ENCODE assay signal across 8 cellular contexts in the genomic region with DNA sequence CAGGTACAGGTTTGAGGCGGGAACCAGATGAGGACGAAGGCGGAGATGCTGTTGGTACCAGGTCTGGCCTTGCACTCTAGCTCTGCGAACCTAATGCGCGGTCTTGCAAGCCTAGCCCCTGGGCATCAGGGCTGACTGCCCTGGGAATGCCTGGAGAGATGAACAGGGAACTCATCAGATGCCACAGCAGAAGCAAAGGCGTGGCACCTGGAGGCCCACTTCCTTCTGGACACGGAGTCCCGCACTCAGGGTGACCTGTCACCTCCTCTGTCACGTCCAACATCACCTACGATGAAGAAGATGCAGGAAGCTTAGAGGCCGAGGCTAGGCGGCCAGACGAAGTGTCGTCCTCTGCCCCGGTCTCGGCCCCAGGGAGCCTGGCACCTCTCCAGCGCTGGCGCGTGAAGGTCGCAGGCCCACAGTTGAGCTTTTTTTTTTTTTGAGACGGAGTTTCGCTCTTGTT. TPM values are rescaled to one million over a fixed set of nuclear protein-coding genes. Genes with fewer than 3 reads are reported as not detected.
A peak's percentile ranks its signal among the peaks of the same experiment; 100 is the strongest.
DNase-seq lines count a peak whose midpoint lies in the region; ATAC-seq and TF ChIP-seq lines count a peak whose summit lies in the region.

No MANE protein-coding gene starts in this region.

- peaks cover 7% of the 10 kb centered on the region for H3K27me3 Mint-ChIP-seq in activated CD4-positive, alpha-beta T cell treated with anti-CD3 and anti-CD28 coated beads, Interleukin-2, amount 10 ng/mL, durations not matched to agents 24 days and 14 days

- ATAC-seq in SK-N-SH treated with all-trans-retinoic acid at 6 μM for 48 hours (peak; percentile 4), GM18517 (IDR thresholded peaks at IDR 0.05; ENCODE audit: unreplicated experiment) (no peak), GM19035 (IDR thresholded peaks at IDR 0.05; ENCODE audit: unreplicated experiment) (no peak), GM21619 (IDR thresholded peaks at IDR 0.05; ENCODE audit: unreplicated experiment) (no peak)

- intact Hi-C loops in activated CD4-positive, alpha-beta T cell treated with anti-CD3 and anti-CD28 coated beads, Interleukin-2, amount 10 ng/mL, durations not matched to agents 24 days and 14 days (cut with micrococcal nuclease) = loop anchor here (1.0 kb wide), 1 partner anchor 10 kb away; a partner anchor contains a TSS
- intact Hi-C loops in prostate gland (cut with DNase I) = loop anchor here (5.0 to 10.0 kb wide), 2 partner anchors 300 to 633 kb away; a partner anchor contains a TSS

- H3K36me3 Mint-ChIP-seq in activated CD4-positive, alpha-beta T cell treated with anti-CD3 and anti-CD28 coated beads, Interleukin-2, amount 10 ng/mL, durations not matched to agents 24 days and 14 days (ENCODE audit: low read depth) = peaks cover 13% of the 10 kb centered on the region

- WGBS in prostate gland = 72% methylated on average over 23 of the region's 23 CpGs

- H3K4me3 ChIP-seq in fibroblast of pulmonary artery (replicated peaks; ENCODE audit: low read depth, low read length) (peak overlapping the region; percentile 62), prostate gland (peak overlapping the region; percentile 30 to 36)

- no peaks in the 10 kb centered on the region for H3K9me3 ChIP-seq in prostate gland

- H3K4me1 ChIP-seq in prostate gland (replicated peaks) = no peaks in the 10 kb centered on the region

- H3K4me1 Mint-ChIP-seq in activated CD4-positive, alpha-beta T cell treated with anti-CD3 and anti-CD28 coated beads, Interleukin-2, amount 10 ng/mL, durations not matched to agents 24 days and 14 days = peaks cover 21% of the 10 kb centered on the region

- TF ChIP-seq CTCF in fibroblast of pulmonary artery (IDR thresholded peaks at IDR 0.05; ENCODE audit: low read length, missing control alignments) = no peak
- no peak for TF ChIP-seq CTCF in prostate gland (IDR thresholded peaks at IDR 0.05)

- no peaks in the 10 kb centered on the region for H3K36me3 ChIP-seq in prostate gland

- H3K27me3 ChIP-seq in prostate gland (replicated peaks; ENCODE audit: insufficient read depth) = no peaks in the 10 kb centered on the region

- TF ChIP-seq POLR2A in prostate gland (IDR thresholded peaks at IDR 0.05) = no peak

- peak overlapping the region; percentile 89 for H3K27ac Mint-ChIP-seq in activated CD4-positive, alpha-beta T cell treated with anti-CD3 and anti-CD28 coated beads, Interleukin-2, amount 10 ng/mL, durations not matched to agents 24 days and 14 days

- H3K4me3 Mint-ChIP-seq in activated CD4-positive, alpha-beta T cell treated with anti-CD3 and anti-CD28 coated beads, Interleukin-2, amount 10 ng/mL, durations not matched to agents 24 days and 14 days = peak overlapping the region; percentile 90

- no peaks in the 10 kb centered on the region for H3K9me3 Mint-ChIP-seq in activated CD4-positive, alpha-beta T cell treated with anti-CD3 and anti-CD28 coated beads, Interleukin-2, amount 10 ng/mL, durations not matched to agents 24 days and 14 days

- peak overlapping the region; percentile 79 to 88 for H3K27ac ChIP-seq in prostate gland

- no peak for DNase-seq in activated CD4-positive, alpha-beta T cell treated with anti-CD3 and anti-CD28 coated beads, Interleukin-2, amount 10 ng/mL, durations not matched to agents 24 days and 14 days
- no peak for DNase-seq in activated CD4-positive, alpha-beta T cell treated with anti-CD3 and anti-CD28 coated beads for 4 hours
- no peak for DNase-seq in fibroblast of pulmonary artery (ENCODE audit: low read depth)
- DNase-seq in prostate gland (ENCODE audit: low spot score) = no peak

TF ChIP-seq in SK-N-SH treated with all-trans-retinoic acid at 6 μM for 48 hours, 23 proteins besides CTCF, POLR2A, EP300 and RAD21:
- TF ChIP-seq ZNF70 (CRISPR knock-in tag; IDR thresholded peaks at IDR 0.05) = no peak
- TF ChIP-seq, protein P1, sequence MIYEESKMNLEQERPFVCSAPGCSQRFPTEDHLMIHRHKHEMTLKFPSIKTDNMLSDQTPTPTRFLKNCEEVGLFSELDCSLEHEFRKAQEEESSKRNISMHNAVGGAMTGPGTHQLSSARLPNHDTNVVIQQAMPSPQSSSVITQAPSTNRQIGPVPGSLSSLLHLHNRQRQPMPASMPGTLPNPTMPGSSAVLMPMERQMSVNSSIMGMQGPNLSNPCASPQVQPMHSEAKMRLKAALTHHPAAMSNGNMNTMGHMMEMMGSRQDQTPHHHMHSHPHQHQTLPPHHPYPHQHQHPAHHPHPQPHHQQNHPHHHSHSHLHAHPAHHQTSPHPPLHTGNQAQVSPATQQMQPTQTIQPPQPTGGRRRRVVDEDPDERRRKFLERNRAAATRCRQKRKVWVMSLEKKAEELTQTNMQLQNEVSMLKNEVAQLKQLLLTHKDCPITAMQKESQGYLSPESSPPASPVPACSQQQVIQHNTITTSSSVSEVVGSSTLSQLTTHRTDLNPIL (CRISPR knock-in tag; IDR thresholded peaks at IDR 0.05; ENCODE audit: low read depth) = no peak
- no peak for TF ChIP-seq BACH2 (CRISPR knock-in tag; IDR thresholded peaks at IDR 0.05; ENCODE audit: borderline replicate concordance)
- TF ChIP-seq, protein P2, sequence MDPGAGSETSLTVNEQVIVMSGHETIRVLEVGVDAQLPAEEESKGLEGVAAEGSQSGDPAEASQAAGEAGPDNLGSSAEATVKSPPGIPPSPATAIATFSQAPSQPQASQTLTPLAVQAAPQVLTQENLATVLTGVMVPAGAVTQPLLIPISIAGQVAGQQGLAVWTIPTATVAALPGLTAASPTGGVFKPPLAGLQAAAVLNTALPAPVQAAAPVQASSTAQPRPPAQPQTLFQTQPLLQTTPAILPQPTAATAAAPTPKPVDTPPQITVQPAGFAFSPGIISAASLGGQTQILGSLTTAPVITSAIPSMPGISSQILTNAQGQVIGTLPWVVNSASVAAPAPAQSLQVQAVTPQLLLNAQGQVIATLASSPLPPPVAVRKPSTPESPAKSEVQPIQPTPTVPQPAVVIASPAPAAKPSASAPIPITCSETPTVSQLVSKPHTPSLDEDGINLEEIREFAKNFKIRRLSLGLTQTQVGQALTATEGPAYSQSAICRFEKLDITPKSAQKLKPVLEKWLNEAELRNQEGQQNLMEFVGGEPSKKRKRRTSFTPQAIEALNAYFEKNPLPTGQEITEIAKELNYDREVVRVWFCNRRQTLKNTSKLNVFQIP (CRISPR knock-in tag; IDR thresholded peaks at IDR 0.05; ENCODE audit: borderline replicate concordance, low read depth) = no peak
- TF ChIP-seq ISL1 (CRISPR knock-in tag; IDR thresholded peaks at IDR 0.05) = no peak
- TF ChIP-seq TOX (CRISPR knock-in tag; IDR thresholded peaks at IDR 0.05; ENCODE audit: borderline replicate concordance) = no peak
- TF ChIP-seq ZFP30 (CRISPR knock-in tag; IDR thresholded peaks at IDR 0.05) = no peak
- TF ChIP-seq SNAI2 (CRISPR knock-in tag; IDR thresholded peaks at IDR 0.05) = no peak
- TF ChIP-seq PPARA (CRISPR knock-in tag; IDR thresholded peaks at IDR 0.05; ENCODE audit: borderline replicate concordance) = no peak
- TF ChIP-seq ZNF8 (CRISPR knock-in tag; IDR thresholded peaks at IDR 0.05) = no peak
- no peak for TF ChIP-seq ZC3H10 (CRISPR knock-in tag; IDR thresholded peaks at IDR 0.05)
- TF ChIP-seq ZFP3 (CRISPR knock-in tag; IDR thresholded peaks at IDR 0.05) = no peak
- no peak for TF ChIP-seq RARB (CRISPR knock-in tag; IDR thresholded peaks at IDR 0.05)
- TF ChIP-seq OSR1 (CRISPR knock-in tag; IDR thresholded peaks at IDR 0.05) = no peak

RNA-seq across cellular contexts. Expression of a gene that starts 9.4 kb away (rescaled TPM):
- total RNA-seq in activated CD4-positive, alpha-beta T cell treated with anti-CD3 and anti-CD28 coated beads, Interleukin-2, amount 10 ng/mL, durations not matched to agents 24 days and 14 days = 1,827 and 1,829 TPM in 2 replicates
- total RNA-seq in prostate gland = 100 to 1,000 TPM; 593 to 930 TPM

RNA-seq across cellular contexts. Expression of a gene that starts 47.9 kb away (rescaled TPM):
- total RNA-seq in activated CD4-positive, alpha-beta T cell treated with anti-CD3 and anti-CD28 coated beads, Interleukin-2, amount 10 ng/mL, durations not matched to agents 24 days and 14 days = 36.0 and 40.0 TPM in 2 replicates
- 1 to 10 TPM; 2.6 to 7.4 TPM for total RNA-seq in prostate gland
